ENCODE assay signal across 8 cellular contexts in the genomic region with DNA sequence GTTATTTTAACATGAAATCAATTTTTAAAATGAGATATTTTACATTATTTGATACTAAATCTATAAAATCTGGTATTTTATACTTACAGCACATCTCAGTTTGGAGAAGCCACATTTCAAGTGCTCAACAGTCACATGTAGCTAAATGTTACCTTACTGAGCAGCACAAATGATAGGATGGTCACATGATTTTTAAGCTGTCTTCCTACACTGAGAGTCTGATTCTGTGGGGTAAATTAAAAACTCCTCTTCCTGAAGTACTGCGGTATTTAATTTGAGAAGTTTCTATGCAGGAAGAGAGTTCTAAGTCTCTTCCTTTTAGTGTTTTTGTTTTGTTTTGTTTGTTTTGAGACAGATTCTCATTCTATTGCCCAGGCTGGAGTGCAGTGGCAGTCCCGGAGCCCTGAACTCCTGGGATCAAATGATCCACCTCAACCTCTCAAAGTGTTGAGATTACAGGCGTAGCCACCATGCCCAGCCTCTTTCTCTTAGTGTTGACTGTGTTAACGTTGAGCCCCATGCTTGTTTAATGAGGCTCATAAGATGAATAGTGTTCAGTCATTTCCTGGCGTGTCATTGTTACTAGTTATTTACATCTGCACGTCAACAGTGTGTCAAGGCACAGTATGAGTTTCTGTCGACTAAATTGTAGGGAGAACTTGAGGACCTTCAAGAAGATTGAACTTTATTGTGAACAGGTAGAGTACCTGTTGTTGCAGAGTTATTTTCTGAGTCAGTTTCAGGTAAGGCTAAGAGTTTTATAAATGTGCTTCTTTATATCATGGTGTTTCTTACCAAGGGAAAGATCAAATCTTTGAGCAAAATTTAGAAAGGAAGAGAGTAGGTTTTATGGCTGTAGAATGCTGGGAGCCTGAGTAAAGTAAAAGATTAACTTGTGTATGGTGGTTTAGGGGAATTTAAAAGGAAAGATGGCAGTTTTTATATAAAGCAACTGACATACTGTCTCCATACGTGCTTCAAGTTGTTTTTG.
DNase-seq lines count a peak whose midpoint lies in the region; ATAC-seq lines count a peak whose summit lies in the region.

No MANE protein-coding gene starts in this region.

- no peak overlapping the region for H3K9ac ChIP-seq in muscle layer of colon (ENCODE audit: low read length)

- H3K27me3 Mint-ChIP-seq in activated naive CD8-positive, alpha-beta T cell = no peaks in the 10 kb centered on the region

- peak overlapping the region; percentile 88 for H3K4me3 Mint-ChIP-seq in activated naive CD8-positive, alpha-beta T cell

- H3K36me3 ChIP-seq in muscle layer of colon (ENCODE audit: insufficient read depth, low read length) = no peaks in the 10 kb centered on the region

- H3K27me3 ChIP-seq in muscle layer of colon (ENCODE audit: control insufficient read depth in 1 of 2, insufficient read depth in 2 of 2, low read length in 2 of 2) = no peaks in the 10 kb centered on the region

- peak overlapping the region; percentile 99 for H3K27ac Mint-ChIP-seq in activated naive CD8-positive, alpha-beta T cell

- peak; percentile 51 for DNase-seq in DMS53 treated with DMSO at 0.1 percent for 48 hours (lab: John Stamatoyannopoulos, UW; ENCODE audit: unreplicated experiment)
- DNase-seq in NCI-H2081 (lab: John Stamatoyannopoulos, UW) = peak; percentile 45 to 76
- DNase-seq in GDM1 (lab: John Stamatoyannopoulos, UW) = no peak
- no peak for DNase-seq in NCI-H128 (lab: John Stamatoyannopoulos, UW; ENCODE audit: unreplicated experiment)
- no peak for DNase-seq in NCI-H2171 (lab: John Stamatoyannopoulos, UW)

- H3K27ac ChIP-seq in muscle layer of colon (ENCODE audit: low read depth, low read length) = peak overlapping the region; percentile 23

- H3K4me1 ChIP-seq in muscle layer of colon (ENCODE audit: insufficient read depth, low read length) = peaks cover 41% of the 10 kb centered on the region

- no peak overlapping the region for H3K4me3 ChIP-seq in muscle layer of colon (ENCODE audit: low read depth in 1 of 2, low read length in 2 of 2)

- no peaks in the 10 kb centered on the region for H3K9me3 ChIP-seq in muscle layer of colon (ENCODE audit: low read length)

- H3K4me1 Mint-ChIP-seq in activated naive CD8-positive, alpha-beta T cell (ENCODE audit: low read depth) = peaks cover 64% of the 10 kb centered on the region

- ATAC-seq in GM19035 (IDR thresholded peaks at IDR 0.05; ENCODE audit: unreplicated experiment) = no peak

- peaks cover 9% of the 10 kb centered on the region for H3K36me3 Mint-ChIP-seq in activated naive CD8-positive, alpha-beta T cell

- no peaks in the 10 kb centered on the region for H3K9me3 Mint-ChIP-seq in activated naive CD8-positive, alpha-beta T cell (ENCODE audit: low read depth)

Comparison
In these comparisons a context has a peak if more than half of its experiments do, and no peak if none do; other contexts are left out.
1. DNase-seq: peak in DMS53 treated with DMSO at 0.1 percent for 48 hours (single experiment) and NCI-H2081 (2 of 2); none in GDM1 (single experiment), NCI-H128 (single experiment) and NCI-H2171 (single experiment).